ENCODE assay signal across 8 cellular contexts in the genomic region with DNA sequence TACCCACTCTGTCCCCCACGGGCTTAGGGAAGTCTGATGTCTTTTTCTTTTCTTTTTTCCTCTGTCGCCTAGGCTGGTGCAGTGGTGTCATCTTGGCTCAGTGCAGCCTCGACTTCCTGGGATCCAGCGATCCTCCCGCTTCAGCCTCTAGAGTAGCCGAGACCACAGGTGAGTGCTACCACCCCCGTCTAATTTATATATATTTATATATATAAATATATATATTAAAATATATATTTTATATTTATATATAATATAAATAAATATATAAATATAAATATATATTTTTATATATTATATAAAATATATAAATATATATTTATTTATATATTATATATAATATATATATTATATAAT. TPM values are rescaled to one million over a fixed set of nuclear protein-coding genes. Genes with fewer than 3 reads are reported as not detected.
DNase-seq lines count a peak whose midpoint lies in the region; ATAC-seq lines count a peak whose summit lies in the region.

No MANE protein-coding gene starts in this region.

- CTCF ChIA-PET in activated CD8-positive, alpha-beta T cell treated with anti-CD3 and anti-CD28 coated beads, Interleukin-2, amount 10 ng/mL, durations not matched to agents 7 days and 5 days (lab: Charles Lee), result interaction anchor here (1.3 to 3.2 kb wide), 8 partner anchors 18 to 346 kb away, joined by 3 to 81 read pairs (median 26); partner anchors contain the start of genes HMGCS1 and ZNF131

- peaks cover 29% of the 10 kb centered on the region for H3K4me1 Mint-ChIP-seq in activated CD8-positive, alpha-beta T cell treated with anti-CD3 and anti-CD28 coated beads, Interleukin-2, amount 10 ng/mL, durations not matched to agents 7 days and 5 days (ENCODE audit: low read depth)
- peaks cover 41% of the 10 kb centered on the region for H3K4me1 Mint-ChIP-seq in stimulated activated memory B cell treated with anti-CD40 and anti-IgM and Interleukin-4, amounts not matched to agents 10 μg/mL and 1 μg/mL and 100 μg/mL, for 72 hours

- peak overlapping the region; percentile 100 for H3K27ac Mint-ChIP-seq in activated CD8-positive, alpha-beta T cell treated with anti-CD3 and anti-CD28 coated beads, Interleukin-2, amount 10 ng/mL, durations not matched to agents 7 days and 5 days
- H3K27ac Mint-ChIP-seq in stimulated activated memory B cell treated with anti-CD40 and anti-IgM and Interleukin-4, amounts not matched to agents 10 μg/mL and 1 μg/mL and 100 μg/mL, for 72 hours, result peak overlapping the region; percentile 100

- H3K4me3 Mint-ChIP-seq in activated CD8-positive, alpha-beta T cell treated with anti-CD3 and anti-CD28 coated beads, Interleukin-2, amount 10 ng/mL, durations not matched to agents 7 days and 5 days, result peak overlapping the region; percentile 93
- H3K4me3 Mint-ChIP-seq in stimulated activated memory B cell treated with anti-CD40 and anti-IgM and Interleukin-4, amounts not matched to agents 10 μg/mL and 1 μg/mL and 100 μg/mL, for 72 hours, result peak overlapping the region; percentile 93

- no peaks in the 10 kb centered on the region for H3K27me3 Mint-ChIP-seq in activated CD8-positive, alpha-beta T cell treated with anti-CD3 and anti-CD28 coated beads, Interleukin-2, amount 10 ng/mL, durations not matched to agents 7 days and 5 days (ENCODE audit: low read depth)
- H3K27me3 Mint-ChIP-seq in stimulated activated memory B cell treated with anti-CD40 and anti-IgM and Interleukin-4, amounts not matched to agents 10 μg/mL and 1 μg/mL and 100 μg/mL, for 72 hours, result no peaks in the 10 kb centered on the region

- no peaks in the 10 kb centered on the region for H3K9me3 Mint-ChIP-seq in activated CD8-positive, alpha-beta T cell treated with anti-CD3 and anti-CD28 coated beads, Interleukin-2, amount 10 ng/mL, durations not matched to agents 7 days and 5 days (ENCODE audit: insufficient read depth)
- no peaks in the 10 kb centered on the region for H3K9me3 Mint-ChIP-seq in stimulated activated memory B cell treated with anti-CD40 and anti-IgM and Interleukin-4, amounts not matched to agents 10 μg/mL and 1 μg/mL and 100 μg/mL, for 72 hours

- POLR2A ChIA-PET in activated CD8-positive, alpha-beta T cell treated with anti-CD3 and anti-CD28 coated beads, Interleukin-2, amount 10 ng/mL, durations not matched to agents 7 days and 5 days (lab: Charles Lee), result interaction anchor here (1.9 to 8.1 kb wide), 9 partner anchors 18 to 441 kb away, joined by 10 to 532 read pairs (median 123); partner anchors contain the start of genes TMEM267 and ZNF131

- ATAC-seq in activated CD8-positive, alpha-beta T cell treated with anti-CD3 and anti-CD28 coated beads, Interleukin-2, amount 10 ng/mL, durations not matched to agents 7 days and 5 days, result no peak
- ATAC-seq in stimulated activated memory B cell treated with anti-CD40 and anti-IgM and Interleukin-4, amounts not matched to agents 10 μg/mL and 1 μg/mL and 100 μg/mL, for 72 hours, result no peak
- ATAC-seq in GM21737 (IDR thresholded peaks at IDR 0.05; ENCODE audit: unreplicated experiment), result no peak

- H3K4me3 ChIP-seq in iPS-11a (ENCODE audit: low read depth, low read length), result peak overlapping the region; percentile 25

- H3K36me3 Mint-ChIP-seq in activated CD8-positive, alpha-beta T cell treated with anti-CD3 and anti-CD28 coated beads, Interleukin-2, amount 10 ng/mL, durations not matched to agents 7 days and 5 days (ENCODE audit: low read depth), result peaks cover 31% of the 10 kb centered on the region
- peaks cover 5% of the 10 kb centered on the region for H3K36me3 Mint-ChIP-seq in stimulated activated memory B cell treated with anti-CD40 and anti-IgM and Interleukin-4, amounts not matched to agents 10 μg/mL and 1 μg/mL and 100 μg/mL, for 72 hours

- DNase-seq in NCI-H1092 (lab: John Stamatoyannopoulos, UW) (peak; percentile 66), NCI-H1092 treated with DMSO at 0.1 percent for 48 hours (lab: John Stamatoyannopoulos, UW) (no peak), NCI-H1694 treated with DMSO at 0.1 percent for 48 hours (lab: John Stamatoyannopoulos, UW) (no peak), C1 segment of cervical spinal cord (lab: John Stamatoyannopoulos, UW) (no peak)
- DNase-seq in activated CD8-positive, alpha-beta T cell treated with anti-CD3 and anti-CD28 coated beads, Interleukin-2, amount 10 ng/mL, durations not matched to agents 7 days and 5 days, result no peak

RNA-seq across cellular contexts. Expression of gene ANXA2R, which starts 3.3 kb away (rescaled TPM):
- 10 to 100 TPM; 28.0 to 29.3 TPM for total RNA-seq in activated CD8-positive, alpha-beta T cell treated with anti-CD3 and anti-CD28 coated beads, Interleukin-2, amount 10 ng/mL, durations not matched to agents 7 days and 5 days
